In genomic region chr3:126355251-126355650, GRCh38 we compare ENCODE assay signal across 10 cellular contexts. TPM values are rescaled to one million over a fixed set of nuclear protein-coding genes. Genes with fewer than 3 reads are reported as not detected.
DNase-seq lines count a peak whose midpoint lies in the region; ATAC-seq and TF ChIP-seq lines count a peak whose summit lies in the region.
"Had no signal": no experiment of that assay in that cellular context is flagged by ENCODE, and none has a peak within 500 bp of the region (broad histone marks: within the 10 kb centered on the region; RNA-seq: fewer than 3 reads in every experiment).

No MANE protein-coding gene starts in this region.

- H3K4me1 Mint-ChIP-seq in IgD-negative memory B cell (peaks cover 0 to 14% (median 3%) of the 10 kb centered on the region in 3 donors), endothelial cell (ENCODE audit: unreplicated experiment) (peaks cover 11% of the 10 kb centered on the region)

- H3K36me3 ChIP-seq in BE2C, result no peaks in the 10 kb centered on the region
- H3K36me3 ChIP-seq in neuron (ENCODE audit: insufficient read depth, low read length), result no peaks in the 10 kb centered on the region
- H3K36me3 ChIP-seq in Karpas-422 (ENCODE audit: insufficient read depth, low read length), result no peaks in the 10 kb centered on the region

- DNase-seq in BE2C (no peak), endothelial cell (ENCODE audit: low spot score) (no peak), Karpas-422 (no peak), kidney glomerular epithelial cell (lab: John Stamatoyannopoulos, UW) (no peak)
- no peak for DNase-seq in activated effector memory CD4-positive, alpha-beta T cell treated with Interleukin-2 at 50 U/mL for 16 hours
- DNase-seq: activated naive CD4-positive, alpha-beta T cell treated with anti-CD3 and anti-CD28 coated beads, Interleukin-2, amount 50 U/mL, for 16 hours; stimulated activated CD4-positive, alpha-beta T cell treated with anti-CD3 and anti-CD28 coated beads, Interleukin-4, amount 100 ng/mL, for 4 hours had no signal

- H3K4me3 Mint-ChIP-seq in IgD-negative memory B cell (peak overlapping the region; percentile 61 to 96 (median 83)), endothelial cell (ENCODE audit: unreplicated experiment) (peak overlapping the region; percentile 28)

- H3K9me2 ChIP-seq in Karpas-422 (replicated peaks; ENCODE audit: insufficient read depth, low read length), result no peaks in the 10 kb centered on the region

- H3K27ac Mint-ChIP-seq in IgD-negative memory B cell (peak overlapping the region in 1 of 3 donors; percentile 59), endothelial cell (ENCODE audit: unreplicated experiment) (peak overlapping the region; percentile 37)

- H3K27me3 ChIP-seq in BE2C, result peaks cover 3% of the 10 kb centered on the region; the same call in 1 of the 2 replicates
- H3K27me3 ChIP-seq in neuron (ENCODE audit: insufficient read depth, low read length), result peaks cover 20% of the 10 kb centered on the region
- no peaks in the 10 kb centered on the region for H3K27me3 ChIP-seq in Karpas-422 (ENCODE audit: low read length)

- H3K79me2 ChIP-seq in Karpas-422 (ENCODE audit: low read length), result no peaks in the 10 kb centered on the region

- no peak overlapping the region for H3K27ac ChIP-seq in Karpas-422 (ENCODE audit: low read length)

- no peaks in the 10 kb centered on the region for H3K9me3 ChIP-seq in BE2C
- H3K9me3 ChIP-seq in neuron (ENCODE audit: low read length), result peaks cover 4% of the 10 kb centered on the region
- H3K9me3 ChIP-seq in Karpas-422 (ENCODE audit: low read length), result no peaks in the 10 kb centered on the region

- peak overlapping the region; percentile 87 for H3K4me3 ChIP-seq in BE2C (ENCODE audit: low read depth, low read length)
- H3K4me3 ChIP-seq in neuron (ENCODE audit: low read length), result peak overlapping the region; percentile 59
- no peak overlapping the region for H3K4me3 ChIP-seq in Karpas-422 (ENCODE audit: low read length)

- peaks cover 8% of the 10 kb centered on the region for H3K4me1 ChIP-seq in BE2C
- H3K4me1 ChIP-seq in neuron (ENCODE audit: insufficient read depth, low read length), result peaks cover 21% of the 10 kb centered on the region
- H3K4me1 ChIP-seq in Karpas-422 (ENCODE audit: low read length), result no peaks in the 10 kb centered on the region

- no peaks in the 10 kb centered on the region for H4K20me1 ChIP-seq in Karpas-422 (ENCODE audit: insufficient read depth, low read depth, low read length)

- H3K9me3 Mint-ChIP-seq in IgD-negative memory B cell (no peaks in the 10 kb centered on the region), endothelial cell (ENCODE audit: unreplicated experiment) (no peaks in the 10 kb centered on the region)

- H3K4me2 ChIP-seq in Karpas-422 (ENCODE audit: low read depth, low read length, poor library complexity, severe bottlenecking), result no peak overlapping the region

- no peak overlapping the region for H3K9ac ChIP-seq in Karpas-422 (ENCODE audit: low read length)

- H3K27me3 Mint-ChIP-seq in IgD-negative memory B cell, result peaks cover 32% of the 10 kb centered on the region
- H3K27me3 Mint-ChIP-seq in endothelial cell (ENCODE audit: unreplicated experiment), result peaks cover 11% of the 10 kb centered on the region

- H3K36me3 Mint-ChIP-seq in IgD-negative memory B cell (no peaks in the 10 kb centered on the region), endothelial cell (ENCODE audit: low read depth, unreplicated experiment) (no peaks in the 10 kb centered on the region)

- TF ChIP-seq CTCF in BE2C (IDR thresholded peaks at IDR 0.05; ENCODE audit: low read depth, low read length) (no peak), endothelial cell (IDR thresholded peaks at IDR 0.05; ENCODE audit: unreplicated experiment) (no peak)

- H2AFZ ChIP-seq in neuron (ENCODE audit: low read depth, low read length) (peak overlapping the region; percentile 34), Karpas-422 (ENCODE audit: low read length) (no peak overlapping the region)

- ATAC-seq in HG02870 (IDR thresholded peaks at IDR 0.05; ENCODE audit: unreplicated experiment), result no peak

RNA-seq across cellular contexts. Expression of gene KLF15, which starts 2.0 kb away (rescaled TPM):
- polyA plus RNA-seq in BE2C (2012; ENCODE audit: insufficient read depth, insufficient read length, low read depth), result 6.6 TPM
- not detected for polyA plus RNA-seq in IgD-negative memory B cell
- total RNA-seq in endothelial cell (ENCODE audit: unreplicated experiment), result 0.67 TPM
- not detected in 2 replicates for total RNA-seq in Karpas-422 (2014; rRNA removed; shearing (Covaris generic); ENCODE audit: low replicate concordance)

RNA-seq across cellular contexts. Expression of gene CFAP100, which starts 39.5 kb away (rescaled TPM):
- polyA plus RNA-seq in BE2C (2012; ENCODE audit: insufficient read depth, insufficient read length, low read depth), result not detected
- polyA plus RNA-seq in IgD-negative memory B cell, result not detected
- not detected for total RNA-seq in endothelial cell (ENCODE audit: unreplicated experiment)
- not detected in 2 replicates for total RNA-seq in Karpas-422 (2014; rRNA removed; shearing (Covaris generic); ENCODE audit: low replicate concordance)
